Comparison of ENCODE assay signal across 2 cellular contexts in the genomic region with DNA sequence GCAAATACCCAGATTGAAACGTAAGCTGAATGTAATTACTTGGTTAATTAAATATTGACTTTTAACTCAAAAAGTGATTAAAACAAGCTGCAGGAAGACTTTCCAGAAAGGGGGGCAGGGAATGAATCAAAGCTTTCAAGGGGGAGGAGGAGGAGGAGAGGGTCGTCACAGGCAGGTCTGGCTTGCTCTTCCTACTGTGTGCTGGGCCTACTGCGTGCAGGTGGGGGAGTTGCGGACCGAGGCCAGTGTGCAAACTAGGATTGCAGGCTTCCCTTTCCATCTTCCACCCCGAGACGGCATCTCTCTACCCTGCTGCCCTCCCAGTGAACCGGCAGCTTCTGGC.
TF ChIP-seq lines count a peak whose summit lies in the region.

No MANE protein-coding gene starts in this region.

TF ChIP-seq in GM12878, 131 proteins besides CTCF, POLR2A, EP300 and RAD21:
- TF ChIP-seq NBN (IDR thresholded peaks at IDR 0.05) (no peak), DPF2 (IDR thresholded peaks at IDR 0.05) (peak; percentile 71)
TF ChIP-seq in GM12878: peak in this region for 1.

TF ChIP-seq in HepG2, 621 proteins besides CTCF, POLR2A, EP300 and RAD21:
- TF ChIP-seq HMGA1 (CRISPR knock-in tag; conservative IDR thresholded peaks at IDR 0.05) (no peak), NFE2L2 (IDR thresholded peaks at IDR 0.05; ENCODE audit: low read length) (no peak), RBM39 (IDR thresholded peaks at IDR 0.05; ENCODE audit: low read depth, low read length, poor library complexity, severe bottlenecking) (no peak), CCAR2 (optimal IDR thresholded peaks at IDR 0.05; ENCODE audit: low read depth, low read length) (no peak), ZNF747 (CRISPR knock-in tag; IDR thresholded peaks at IDR 0.05; ENCODE audit: borderline replicate concordance) (no peak), ARNT2 (CRISPR knock-in tag; IDR thresholded peaks at IDR 0.05; ENCODE audit: low read depth) (no peak), ZNF24 (IDR thresholded peaks at IDR 0.05) (no peak), POGZ (CRISPR knock-in tag; IDR thresholded peaks at IDR 0.05) (no peak), NR2C2 (CRISPR knock-in tag; IDR thresholded peaks at IDR 0.05; ENCODE audit: borderline replicate concordance) (no peak), FOSL2 (CRISPR knock-in tag; IDR thresholded peaks at IDR 0.05) (no peak), REPIN1 (CRISPR knock-in tag; IDR thresholded peaks at IDR 0.05; ENCODE audit: borderline replicate concordance, low read depth) (no peak), SSRP1 (CRISPR knock-in tag; IDR thresholded peaks at IDR 0.05) (no peak), ZNF841 (CRISPR knock-in tag; IDR thresholded peaks at IDR 0.05; ENCODE audit: borderline replicate concordance) (no peak), NFKB2 (CRISPR knock-in tag; IDR thresholded peaks at IDR 0.05; ENCODE audit: borderline replicate concordance) (0 out of 2 replicates have a peak, but pooled peaks have one; percentile 43), ZNF547 (CRISPR knock-in tag; IDR thresholded peaks at IDR 0.05) (0 out of 2 replicates have a peak, but pooled peaks have one; percentile 35), ZNF589 (CRISPR knock-in tag; conservative IDR thresholded peaks at IDR 0.05) (no peak), ARID2 (CRISPR knock-in tag; IDR thresholded peaks at IDR 0.05; ENCODE audit: borderline replicate concordance) (no peak), GABPB1 (CRISPR knock-in tag; IDR thresholded peaks at IDR 0.05) (no peak), ZBTB42 (CRISPR knock-in tag; IDR thresholded peaks at IDR 0.05) (no peak), NKX3-1 (CRISPR knock-in tag; IDR thresholded peaks at IDR 0.05) (no peak), CHD4 (IDR thresholded peaks at IDR 0.05; ENCODE audit: borderline replicate concordance, low read length) (no peak), ZKSCAN1 (IDR thresholded peaks at IDR 0.05; ENCODE audit: low read length) (peak; percentile 97), ZNF746 (CRISPR knock-in tag; IDR thresholded peaks at IDR 0.05) (peak; percentile 25; the same call in 1 of the 2 replicates), ZNF549 (CRISPR knock-in tag; IDR thresholded peaks at IDR 0.05) (no peak), NCOA2 (CRISPR knock-in tag; IDR thresholded peaks at IDR 0.05) (no peak)
- TF ChIP-seq, protein P1, sequence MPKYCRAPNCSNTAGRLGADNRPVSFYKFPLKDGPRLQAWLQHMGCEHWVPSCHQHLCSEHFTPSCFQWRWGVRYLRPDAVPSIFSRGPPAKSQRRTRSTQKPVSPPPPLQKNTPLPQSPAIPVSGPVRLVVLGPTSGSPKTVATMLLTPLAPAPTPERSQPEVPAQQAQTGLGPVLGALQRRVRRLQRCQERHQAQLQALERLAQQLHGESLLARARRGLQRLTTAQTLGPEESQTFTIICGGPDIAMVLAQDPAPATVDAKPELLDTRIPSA (CRISPR knock-in tag; IDR thresholded peaks at IDR 0.05; ENCODE audit: borderline replicate concordance) = no peak
- TF ChIP-seq, protein P2, sequence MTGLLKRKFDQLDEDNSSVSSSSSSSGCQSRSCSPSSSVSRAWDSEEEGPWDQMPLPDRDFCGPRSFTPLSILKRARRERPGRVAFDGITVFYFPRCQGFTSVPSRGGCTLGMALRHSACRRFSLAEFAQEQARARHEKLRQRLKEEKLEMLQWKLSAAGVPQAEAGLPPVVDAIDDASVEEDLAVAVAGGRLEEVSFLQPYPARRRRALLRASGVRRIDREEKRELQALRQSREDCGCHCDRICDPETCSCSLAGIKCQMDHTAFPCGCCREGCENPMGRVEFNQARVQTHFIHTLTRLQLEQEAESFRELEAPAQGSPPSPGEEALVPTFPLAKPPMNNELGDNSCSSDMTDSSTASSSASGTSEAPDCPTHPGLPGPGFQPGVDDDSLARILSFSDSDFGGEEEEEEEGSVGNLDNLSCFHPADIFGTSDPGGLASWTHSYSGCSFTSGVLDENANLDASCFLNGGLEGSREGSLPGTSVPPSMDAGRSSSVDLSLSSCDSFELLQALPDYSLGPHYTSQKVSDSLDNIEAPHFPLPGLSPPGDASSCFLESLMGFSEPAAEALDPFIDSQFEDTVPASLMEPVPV (CRISPR knock-in tag; IDR thresholded peaks at IDR 0.05) = no peak
- TF ChIP-seq, protein P3, sequence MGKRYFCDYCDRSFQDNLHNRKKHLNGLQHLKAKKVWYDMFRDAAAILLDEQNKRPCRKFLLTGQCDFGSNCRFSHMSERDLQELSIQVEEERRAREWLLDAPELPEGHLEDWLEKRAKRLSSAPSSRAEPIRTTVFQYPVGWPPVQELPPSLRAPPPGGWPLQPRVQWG (CRISPR knock-in tag; IDR thresholded peaks at IDR 0.05; ENCODE audit: borderline replicate concordance, low read depth) = no peak
- TF ChIP-seq, protein P4, sequence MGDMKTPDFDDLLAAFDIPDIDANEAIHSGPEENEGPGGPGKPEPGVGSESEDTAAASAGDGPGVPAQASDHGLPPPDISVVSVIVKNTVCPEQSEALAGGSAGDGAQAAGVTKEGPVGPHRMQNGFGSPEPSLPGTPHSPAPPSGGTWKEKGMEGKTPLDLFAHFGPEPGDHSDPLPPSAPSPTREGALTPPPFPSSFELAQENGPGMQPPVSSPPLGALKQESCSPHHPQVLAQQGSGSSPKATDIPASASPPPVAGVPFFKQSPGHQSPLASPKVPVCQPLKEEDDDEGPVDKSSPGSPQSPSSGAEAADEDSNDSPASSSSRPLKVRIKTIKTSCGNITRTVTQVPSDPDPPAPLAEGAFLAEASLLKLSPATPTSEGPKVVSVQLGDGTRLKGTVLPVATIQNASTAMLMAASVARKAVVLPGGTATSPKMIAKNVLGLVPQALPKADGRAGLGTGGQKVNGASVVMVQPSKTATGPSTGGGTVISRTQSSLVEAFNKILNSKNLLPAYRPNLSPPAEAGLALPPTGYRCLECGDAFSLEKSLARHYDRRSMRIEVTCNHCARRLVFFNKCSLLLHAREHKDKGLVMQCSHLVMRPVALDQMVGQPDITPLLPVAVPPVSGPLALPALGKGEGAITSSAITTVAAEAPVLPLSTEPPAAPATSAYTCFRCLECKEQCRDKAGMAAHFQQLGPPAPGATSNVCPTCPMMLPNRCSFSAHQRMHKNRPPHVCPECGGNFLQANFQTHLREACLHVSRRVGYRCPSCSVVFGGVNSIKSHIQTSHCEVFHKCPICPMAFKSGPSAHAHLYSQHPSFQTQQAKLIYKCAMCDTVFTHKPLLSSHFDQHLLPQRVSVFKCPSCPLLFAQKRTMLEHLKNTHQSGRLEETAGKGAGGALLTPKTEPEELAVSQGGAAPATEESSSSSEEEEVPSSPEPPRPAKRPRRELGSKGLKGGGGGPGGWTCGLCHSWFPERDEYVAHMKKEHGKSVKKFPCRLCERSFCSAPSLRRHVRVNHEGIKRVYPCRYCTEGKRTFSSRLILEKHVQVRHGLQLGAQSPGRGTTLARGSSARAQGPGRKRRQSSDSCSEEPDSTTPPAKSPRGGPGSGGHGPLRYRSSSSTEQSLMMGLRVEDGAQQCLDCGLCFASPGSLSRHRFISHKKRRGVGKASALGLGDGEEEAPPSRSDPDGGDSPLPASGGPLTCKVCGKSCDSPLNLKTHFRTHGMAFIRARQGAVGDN (CRISPR knock-in tag; IDR thresholded peaks at IDR 0.05) = 0 out of 2 replicates have a peak, but pooled peaks have one; percentile 64
- TF ChIP-seq, protein P5, sequence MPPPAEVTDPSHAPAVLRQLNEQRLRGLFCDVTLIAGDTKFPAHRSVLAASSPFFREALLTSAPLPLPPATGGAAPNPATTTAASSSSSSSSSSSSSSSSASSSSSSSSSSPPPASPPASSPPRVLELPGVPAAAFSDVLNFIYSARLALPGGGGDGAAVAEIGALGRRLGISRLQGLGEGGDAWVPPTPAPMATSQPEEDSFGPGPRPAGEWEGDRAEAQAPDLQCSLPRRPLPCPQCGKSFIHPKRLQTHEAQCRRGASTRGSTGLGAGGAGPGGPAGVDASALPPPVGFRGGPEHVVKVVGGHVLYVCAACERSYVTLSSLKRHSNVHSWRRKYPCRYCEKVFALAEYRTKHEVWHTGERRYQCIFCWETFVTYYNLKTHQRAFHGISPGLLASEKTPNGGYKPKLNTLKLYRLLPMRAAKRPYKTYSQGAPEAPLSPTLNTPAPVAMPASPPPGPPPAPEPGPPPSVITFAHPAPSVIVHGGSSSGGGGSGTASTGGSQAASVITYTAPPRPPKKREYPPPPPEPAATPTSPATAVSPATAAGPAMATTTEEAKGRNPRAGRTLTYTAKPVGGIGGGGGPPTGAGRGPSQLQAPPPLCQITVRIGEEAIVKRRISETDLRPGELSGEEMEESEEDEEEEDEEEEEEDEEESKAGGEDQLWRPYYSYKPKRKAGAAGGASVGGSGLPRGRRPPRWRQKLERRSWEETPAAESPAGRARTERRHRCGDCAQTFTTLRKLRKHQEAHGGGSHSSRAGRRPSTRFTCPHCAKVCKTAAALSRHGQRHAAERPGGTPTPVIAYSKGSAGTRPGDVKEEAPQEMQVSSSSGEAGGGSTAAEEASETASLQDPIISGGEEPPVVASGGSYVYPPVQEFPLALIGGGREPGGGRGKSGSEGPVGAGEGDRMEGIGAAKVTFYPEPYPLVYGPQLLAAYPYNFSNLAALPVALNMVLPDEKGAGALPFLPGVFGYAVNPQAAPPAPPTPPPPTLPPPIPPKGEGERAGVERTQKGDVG (CRISPR knock-in tag; IDR thresholded peaks at IDR 0.05; ENCODE audit: borderline replicate concordance) = peak; percentile 29; the same call in 1 of the 2 replicates
- TF ChIP-seq, protein P6, sequence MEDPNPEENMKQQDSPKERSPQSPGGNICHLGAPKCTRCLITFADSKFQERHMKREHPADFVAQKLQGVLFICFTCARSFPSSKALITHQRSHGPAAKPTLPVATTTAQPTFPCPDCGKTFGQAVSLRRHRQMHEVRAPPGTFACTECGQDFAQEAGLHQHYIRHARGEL (CRISPR knock-in tag; IDR thresholded peaks at IDR 0.05) = no peak
TF ChIP-seq in HepG2: peak in this region for 6.
